ENCODE assay signal across 1 cellular context in genomic region chr22:23385301-23386244, GRCh38.
TF ChIP-seq lines count a peak whose summit lies in the region.

No MANE protein-coding gene starts in this region.

TF ChIP-seq in HepG2, 621 proteins besides CTCF, POLR2A, EP300 and RAD21 (continued from another document and continues in another):
- peak; percentile 47; the same call in 1 of the 2 replicates for TF ChIP-seq SALL1 (CRISPR knock-in tag; IDR thresholded peaks at IDR 0.05)
- 0 out of 2 replicates have a peak, but pooled peaks have one; percentile 16 for TF ChIP-seq HOXA3 (CRISPR knock-in tag; IDR thresholded peaks at IDR 0.05)
- no peak for TF ChIP-seq KDM4B (CRISPR knock-in tag; IDR thresholded peaks at IDR 0.05)
- no peak for TF ChIP-seq SMARCC2 (IDR thresholded peaks at IDR 0.05)
- peak; percentile 31; the same call in 1 of the 2 replicates for TF ChIP-seq MAX (IDR thresholded peaks at IDR 0.05)
- TF ChIP-seq ATF2 (CRISPR knock-in tag; IDR thresholded peaks at IDR 0.05) = no peak
- TF ChIP-seq ZNF235 (CRISPR knock-in tag; IDR thresholded peaks at IDR 0.05; ENCODE audit: borderline replicate concordance) = no peak
- TF ChIP-seq PRDM4 (CRISPR knock-in tag; IDR thresholded peaks at IDR 0.05; ENCODE audit: borderline replicate concordance) = 0 out of 2 replicates have a peak, but pooled peaks have one; percentile 42
- peak; percentile 53 for TF ChIP-seq ZFX (CRISPR knock-in tag; IDR thresholded peaks at IDR 0.05; ENCODE audit: low read depth)
- no peak for TF ChIP-seq ZNF703 (CRISPR knock-in tag; IDR thresholded peaks at IDR 0.05; ENCODE audit: borderline replicate concordance)
- TF ChIP-seq PCBP1 (IDR thresholded peaks at IDR 0.05; ENCODE audit: borderline replicate concordance, low read depth, low read length) = no peak
- no peak for TF ChIP-seq ZKSCAN1 (IDR thresholded peaks at IDR 0.05; ENCODE audit: low read length)
- peak; percentile 54; the same call in 1 of the 2 replicates for TF ChIP-seq NR0B2 (CRISPR knock-in tag; IDR thresholded peaks at IDR 0.05)
- 0 out of 2 replicates have a peak, but pooled peaks have one; percentile 20 for TF ChIP-seq HDAC2 (CRISPR knock-in tag; IDR thresholded peaks at IDR 0.05)
- TF ChIP-seq ZNF891 (CRISPR knock-in tag; IDR thresholded peaks at IDR 0.05) = 0 out of 2 replicates have a peak, but pooled peaks have one; percentile 64
- TF ChIP-seq ZNF24 (IDR thresholded peaks at IDR 0.05) = no peak
- TF ChIP-seq ZBTB46 (CRISPR knock-in tag; IDR thresholded peaks at IDR 0.05; ENCODE audit: borderline replicate concordance) = no peak
- no peak for TF ChIP-seq ZNF709 (CRISPR knock-in tag; IDR thresholded peaks at IDR 0.05)
- TF ChIP-seq ARNTL (CRISPR knock-in tag; IDR thresholded peaks at IDR 0.05) = no peak
- TF ChIP-seq ELF1 (CRISPR knock-in tag; IDR thresholded peaks at IDR 0.05) = no peak
- no peak for TF ChIP-seq HES4 (CRISPR knock-in tag; IDR thresholded peaks at IDR 0.05; ENCODE audit: borderline replicate concordance)
- TF ChIP-seq ZNF138 (CRISPR knock-in tag; IDR thresholded peaks at IDR 0.05; ENCODE audit: low read depth) = no peak
- no peak for TF ChIP-seq SNAPC5 (CRISPR knock-in tag; IDR thresholded peaks at IDR 0.05; ENCODE audit: borderline replicate concordance)
- no peak for TF ChIP-seq PLSCR1 (CRISPR knock-in tag; IDR thresholded peaks at IDR 0.05; ENCODE audit: borderline replicate concordance)
- TF ChIP-seq TGIF2 (CRISPR knock-in tag; IDR thresholded peaks at IDR 0.05) = no peak
- TF ChIP-seq GATAD2A (CRISPR knock-in tag; IDR thresholded peaks at IDR 0.05) = 0 out of 2 replicates have a peak, but pooled peaks have one; percentile 15
- TF ChIP-seq ZNF687 (CRISPR knock-in tag; IDR thresholded peaks at IDR 0.05) = peak; percentile 55
- 0 out of 2 replicates have a peak, but pooled peaks have one; percentile 23 for TF ChIP-seq ZNF574 (CRISPR knock-in tag; IDR thresholded peaks at IDR 0.05)
- 0 out of 2 replicates have a peak, but pooled peaks have one; percentile 38 for TF ChIP-seq NRL (CRISPR knock-in tag; IDR thresholded peaks at IDR 0.05; ENCODE audit: borderline replicate concordance)
- no peak for TF ChIP-seq ETS1 (CRISPR knock-in tag; IDR thresholded peaks at IDR 0.05)
- TF ChIP-seq FOXA1 (IDR thresholded peaks at IDR 0.05) = no peak
- TF ChIP-seq FOXA1 (CRISPR knock-in tag; IDR thresholded peaks at IDR 0.05) = 0 out of 2 replicates have a peak, but pooled peaks have one; percentile 15
- TF ChIP-seq SMC3 (IDR thresholded peaks at IDR 0.05; ENCODE audit: low read length) = peak; percentile 77
- TF ChIP-seq BCL6 (CRISPR knock-in tag; IDR thresholded peaks at IDR 0.05) = no peak
- TF ChIP-seq NONO (IDR thresholded peaks at IDR 0.05) = no peak
- peak; percentile 76; the same call in 1 of the 2 replicates for TF ChIP-seq NONO (CRISPR knock-in tag; conservative IDR thresholded peaks at IDR 0.05)
- 0 out of 2 replicates have a peak, but pooled peaks have one; percentile 20 for TF ChIP-seq TFDP2 (CRISPR knock-in tag; IDR thresholded peaks at IDR 0.05)
- TF ChIP-seq ZNF274 (CRISPR knock-in tag; IDR thresholded peaks at IDR 0.05) = peak; percentile 37; the same call in 1 of the 2 replicates
- TF ChIP-seq ZNF580 (CRISPR knock-in tag; IDR thresholded peaks at IDR 0.05; ENCODE audit: borderline replicate concordance, low read depth) = 0 out of 2 replicates have a peak, but pooled peaks have one; percentile 20
- no peak for TF ChIP-seq FOXP1 (IDR thresholded peaks at IDR 0.05)
- TF ChIP-seq FOXP1 (CRISPR knock-in tag; IDR thresholded peaks at IDR 0.05) = no peak
- peak in 1 of 2 experiments; percentile 43; a peak in 1 of 4 replicates for TF ChIP-seq HMGXB4 (CRISPR knock-in tag; IDR thresholded peaks at IDR 0.05; ENCODE audit: borderline replicate concordance in 1 of 2, low read depth in 1 of 2)
- no peak for TF ChIP-seq SIX1 (CRISPR knock-in tag; IDR thresholded peaks at IDR 0.05; ENCODE audit: borderline replicate concordance)
